25 cellular contexts compared by ENCODE assay signal in the genomic region with DNA sequence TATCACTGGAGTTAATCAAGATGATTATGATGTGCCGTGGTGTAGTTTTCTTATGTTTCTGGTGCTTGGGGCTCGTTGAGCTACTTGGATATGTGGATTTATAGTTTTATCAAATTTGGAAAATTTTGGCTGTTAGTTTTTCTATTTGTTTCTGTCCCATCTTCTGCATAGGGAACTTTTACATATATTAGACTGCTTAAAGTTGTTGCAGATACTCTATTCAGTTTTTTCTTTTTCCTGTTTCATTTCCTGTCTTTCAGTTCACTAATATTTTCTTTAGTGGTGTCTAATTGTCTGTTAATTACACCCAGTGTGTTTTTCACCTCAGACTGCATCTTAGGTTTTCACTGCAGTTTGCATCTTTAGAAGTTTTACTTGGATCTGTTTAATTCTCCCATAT.
"Had no signal": no experiment of that assay in that cellular context is flagged by ENCODE, and none has a peak within 500 bp of the region (broad histone marks: within the 10 kb centered on the region; RNA-seq: fewer than 3 reads in every experiment).

No MANE protein-coding gene starts in this region.

- H3K27ac Mint-ChIP-seq: dendritic cell treated with granulocyte-macrophage colony-stimulating factor and Interleukin-4, amounts not matched to agents 40 ng/mL and 50 ng/mL, for 4 days; effector memory CD8-positive, alpha-beta T cell; endodermal cell had no signal

- H3K36me3 ChIP-seq: colonic mucosa, esophagus muscularis mucosa, esophagus squamous epithelium, gastrocnemius medialis, gastroesophageal sphincter, heart left ventricle, heart right ventricle had no signal

- H3K9me3 ChIP-seq: colonic mucosa, gastrocnemius medialis had no signal

- DNase-seq: colonic mucosa; cortex of kidney; dermis blood vessel endothelial cell; dorsolateral prefrontal cortex; effector CD4-positive, alpha-beta T cell; effector CD8-positive, alpha-beta T cell; effector memory CD4-positive, alpha-beta T cell; effector memory CD8-positive, alpha-beta T cell; erythroblast; esophagus squamous epithelium; foreskin fibroblast; foreskin keratinocyte; foreskin melanocyte; gastrocnemius medialis; glutamatergic neuron; heart left ventricle; heart right ventricle had no signal

- H2AFZ ChIP-seq: hepatocyte had no signal

- H3K27me3 ChIP-seq: colonic mucosa, dorsolateral prefrontal cortex, esophagus muscularis mucosa, esophagus squamous epithelium, foreskin keratinocyte, gastrocnemius medialis, heart left ventricle, heart right ventricle, hepatocyte had no signal

- ATAC-seq: effector memory CD8-positive, alpha-beta T cell; esophagus mucosa; foreskin keratinocyte; gastrocnemius medialis; gastroesophageal sphincter; heart left ventricle; heart right ventricle had no signal

- H3K79me2 ChIP-seq: hepatocyte had no signal

- H3K27me3 Mint-ChIP-seq: dendritic cell treated with granulocyte-macrophage colony-stimulating factor and Interleukin-4, amounts not matched to agents 40 ng/mL and 50 ng/mL, for 4 days had no signal

- H3K4me3 Mint-ChIP-seq: dendritic cell treated with granulocyte-macrophage colony-stimulating factor and Interleukin-4, amounts not matched to agents 40 ng/mL and 50 ng/mL, for 4 days; effector memory CD8-positive, alpha-beta T cell; endodermal cell had no signal

- H3K4me1 Mint-ChIP-seq: endodermal cell had no signal

- H3K4me1 ChIP-seq: colonic mucosa, esophagus muscularis mucosa, esophagus squamous epithelium, foreskin keratinocyte, gastrocnemius medialis, gastroesophageal sphincter, heart left ventricle, heart right ventricle had no signal

- H3K4me2 ChIP-seq: hepatocyte had no signal

- H3K4me3 ChIP-seq: colonic mucosa, coronary artery, dorsolateral prefrontal cortex, esophagus muscularis mucosa, esophagus squamous epithelium, gastrocnemius medialis, gastroesophageal sphincter, heart left ventricle, heart right ventricle, hepatocyte had no signal

- H3K27ac ChIP-seq: colonic mucosa, coronary artery, dorsolateral prefrontal cortex, epithelial cell of prostate, esophagus muscularis mucosa, esophagus squamous epithelium, foreskin keratinocyte, gastrocnemius medialis, gastroesophageal sphincter, heart left ventricle, heart right ventricle, hepatocyte had no signal
